14 cellular contexts compared by ENCODE assay signal in genomic region chr4:110268352-110268751, GRCh38.
A peak's percentile ranks its signal among the peaks of the same experiment; 100 is the strongest.
DNase-seq lines count a peak whose midpoint lies in the region; ATAC-seq and TF ChIP-seq lines count a peak whose summit lies in the region.
"Had no signal": no experiment of that assay in that cellular context is flagged by ENCODE, and none has a peak within 500 bp of the region (broad histone marks: within the 10 kb centered on the region; RNA-seq: fewer than 3 reads in every experiment).

No MANE protein-coding gene starts in this region.

- no peak overlapping the region for H2AK5ac ChIP-seq in trophoblast cell (ENCODE audit: low read length)

- POLR2A ChIA-PET in activated naive CD8-positive, alpha-beta T cell treated with anti-CD3 and anti-CD28 coated beads, Interleukin-2, amount 10 ng/mL, durations not matched to agents 7 days and 5 days (lab: Charles Lee) = interaction anchor here (1.1 kb wide), 1 partner anchor 70 kb away, joined by 3 read pairs; the partner anchor contains the start of gene ELOVL6
- POLR2A ChIA-PET in CD4-positive, alpha-beta T cell (lab: Charles Lee) = no interaction called here

- H4K8ac ChIP-seq in trophoblast cell (ENCODE audit: low read depth, low read length) = no peak overlapping the region

- intact Hi-C loops in CD4-positive, alpha-beta T cell (cut with DNase I, micrococcal nuclease) = no loop called here

- no peak overlapping the region for H2AFZ ChIP-seq in trophoblast cell (ENCODE audit: insufficient read depth, low read length, poor library complexity)

- H3K9ac ChIP-seq in trophoblast cell (ENCODE audit: low read length) = no peak overlapping the region

- no peaks in the 10 kb centered on the region for H3K79me2 ChIP-seq in trophoblast cell (ENCODE audit: control insufficient read depth, insufficient read depth, low read length, poor library complexity)

- WGBS in trophoblast cell (ENCODE audit: extremely low coverage, insufficient coverage, insufficient read length) = no CpG with 5 or more reads among the region's 2 CpGs

- H3K4me3 Mint-ChIP-seq in activated naive CD8-positive, alpha-beta T cell treated with anti-CD3 and anti-CD28 coated beads, Interleukin-2, amount 10 ng/mL, durations not matched to agents 7 days and 5 days = no peak overlapping the region
- no peak overlapping the region for H3K4me3 Mint-ChIP-seq in activated naive CD8-positive, alpha-beta T cell treated with anti-CD3 and anti-CD28 coated beads for 36 hours
- H3K4me3 Mint-ChIP-seq in CD4-positive, alpha-beta T cell = no peak overlapping the region

- no peak overlapping the region for H3K27ac Mint-ChIP-seq in activated naive CD8-positive, alpha-beta T cell treated with anti-CD3 and anti-CD28 coated beads, Interleukin-2, amount 10 ng/mL, durations not matched to agents 7 days and 5 days
- no peak overlapping the region for H3K27ac Mint-ChIP-seq in activated naive CD8-positive, alpha-beta T cell treated with anti-CD3 and anti-CD28 coated beads for 36 hours
- no peak overlapping the region for H3K27ac Mint-ChIP-seq in CD4-positive, alpha-beta T cell

- H2BK120ac ChIP-seq in trophoblast cell (ENCODE audit: insufficient read depth, low read length, poor library complexity) = no peak overlapping the region

- peaks cover 7% of the 10 kb centered on the region for H3K4me1 Mint-ChIP-seq in activated naive CD8-positive, alpha-beta T cell treated with anti-CD3 and anti-CD28 coated beads, Interleukin-2, amount 10 ng/mL, durations not matched to agents 7 days and 5 days
- H3K4me1 Mint-ChIP-seq in activated naive CD8-positive, alpha-beta T cell treated with anti-CD3 and anti-CD28 coated beads for 36 hours = peaks cover 7% of the 10 kb centered on the region
- no peaks in the 10 kb centered on the region for H3K4me1 Mint-ChIP-seq in CD4-positive, alpha-beta T cell (ENCODE audit: low read depth)

- no peaks in the 10 kb centered on the region for H3K9me3 ChIP-seq in trophoblast cell (ENCODE audit: insufficient read depth, low read depth, low read length)
- H3K9me3 ChIP-seq in CD4-positive, alpha-beta T cell (ENCODE audit: control insufficient read depth, low read length) = no peaks in the 10 kb centered on the region
- H3K9me3 ChIP-seq: vagina had no signal

- no peak overlapping the region for H3K4me3 ChIP-seq in trophoblast cell (ENCODE audit: low read depth, low read length)
- H3K4me3 ChIP-seq: gastroesophageal sphincter, vagina had no signal

- H2BK5ac ChIP-seq in trophoblast cell (ENCODE audit: low read depth, low read length, poor library complexity) = no peak overlapping the region

- no peaks in the 10 kb centered on the region for H3K36me3 ChIP-seq in trophoblast cell (ENCODE audit: control insufficient read depth in 1 of 2, insufficient read depth in 2 of 2, low read length in 2 of 2)
- H3K36me3 ChIP-seq: gastroesophageal sphincter, vagina had no signal

- no peak overlapping the region for H3K14ac ChIP-seq in trophoblast cell (ENCODE audit: low read length)

- TF ChIP-seq CTCF in CD4-positive, alpha-beta T cell (IDR thresholded peaks at IDR 0.05) = no peak

- no peaks in the 10 kb centered on the region for H3K79me1 ChIP-seq in trophoblast cell (ENCODE audit: low read length)

- H2BK12ac ChIP-seq in trophoblast cell (ENCODE audit: low read length) = no peak overlapping the region

- H3K18ac ChIP-seq in trophoblast cell (ENCODE audit: low read length) = no peak overlapping the region

- H4K12ac ChIP-seq in trophoblast cell (ENCODE audit: low read depth, low read length) = no peak overlapping the region

- DNase-seq in activated naive CD8-positive, alpha-beta T cell treated with anti-CD3 and anti-CD28 coated beads, Interleukin-2, amount 10 ng/mL, durations not matched to agents 7 days and 5 days = no peak
- DNase-seq in activated naive CD8-positive, alpha-beta T cell treated with anti-CD3 and anti-CD28 coated beads for 36 hours = no peak
- DNase-seq in trophoblast cell (no peak), RPMI8226 (no peak)
- no peak for DNase-seq in activated CD4-positive, CD25-positive, alpha-beta regulatory T cell (lab: John Stamatoyannopoulos, UW)
- DNase-seq in CD4-positive, alpha-beta T cell = no peak
- DNase-seq: activated effector memory CD4-positive, alpha-beta T cell treated with anti-CD3 and anti-CD28 coated beads, Interleukin-2, amount 50 U/mL, for 16 hours; DMS53; stimulated activated CD4-positive, alpha-beta T cell treated with anti-CD3 and anti-CD28 coated beads, Interleukin-1b, Interleukin-23, amount 100 ng/mL, for 48 hours; SW 1271 had no signal

- no peak overlapping the region for H3K27ac ChIP-seq in trophoblast cell (ENCODE audit: low read depth, low read length)
- no peak overlapping the region for H3K27ac ChIP-seq in CD4-positive, alpha-beta T cell (ENCODE audit: low read depth, low read length)
- H3K27ac ChIP-seq: gastroesophageal sphincter, vagina had no signal

- H3K36me3 Mint-ChIP-seq in activated naive CD8-positive, alpha-beta T cell treated with anti-CD3 and anti-CD28 coated beads, Interleukin-2, amount 10 ng/mL, durations not matched to agents 7 days and 5 days = no peaks in the 10 kb centered on the region
- H3K36me3 Mint-ChIP-seq in activated naive CD8-positive, alpha-beta T cell treated with anti-CD3 and anti-CD28 coated beads for 36 hours = no peaks in the 10 kb centered on the region
- no peaks in the 10 kb centered on the region for H3K36me3 Mint-ChIP-seq in CD4-positive, alpha-beta T cell (ENCODE audit: low read depth)

- H3K23ac ChIP-seq in trophoblast cell (ENCODE audit: low read length) = no peak overlapping the region

- no peak overlapping the region for H3K4ac ChIP-seq in trophoblast cell (ENCODE audit: low read depth, low read length)

- H3K27me3 ChIP-seq in trophoblast cell (ENCODE audit: insufficient read depth, low read length) = no peaks in the 10 kb centered on the region
- H3K27me3 ChIP-seq in CD4-positive, alpha-beta T cell (ENCODE audit: control insufficient read depth, insufficient read depth, low read length) = no peaks in the 10 kb centered on the region
- H3K27me3 ChIP-seq: gastroesophageal sphincter, vagina had no signal

- H3K4me1 ChIP-seq in trophoblast cell (ENCODE audit: control insufficient read depth in 1 of 2, insufficient read depth in 2 of 2, low read length in 2 of 2) = no peaks in the 10 kb centered on the region
- H3K4me1 ChIP-seq: gastroesophageal sphincter, vagina had no signal

- CTCF ChIA-PET in CD4-positive, alpha-beta T cell (lab: Charles Lee) = no interaction called here

- H3K9me3 Mint-ChIP-seq in activated naive CD8-positive, alpha-beta T cell treated with anti-CD3 and anti-CD28 coated beads, Interleukin-2, amount 10 ng/mL, durations not matched to agents 7 days and 5 days = no peaks in the 10 kb centered on the region
- H3K9me3 Mint-ChIP-seq in activated naive CD8-positive, alpha-beta T cell treated with anti-CD3 and anti-CD28 coated beads for 36 hours = no peaks in the 10 kb centered on the region
- no peaks in the 10 kb centered on the region for H3K9me3 Mint-ChIP-seq in CD4-positive, alpha-beta T cell

- no peak overlapping the region for H4K91ac ChIP-seq in trophoblast cell (ENCODE audit: low read depth, low read length)

- peaks cover 19% of the 10 kb centered on the region for H3K27me3 Mint-ChIP-seq in activated naive CD8-positive, alpha-beta T cell treated with anti-CD3 and anti-CD28 coated beads, Interleukin-2, amount 10 ng/mL, durations not matched to agents 7 days and 5 days
- H3K27me3 Mint-ChIP-seq in activated naive CD8-positive, alpha-beta T cell treated with anti-CD3 and anti-CD28 coated beads for 36 hours = no peaks in the 10 kb centered on the region
- peaks cover 7% of the 10 kb centered on the region for H3K27me3 Mint-ChIP-seq in CD4-positive, alpha-beta T cell

- H3K4me2 ChIP-seq in trophoblast cell (ENCODE audit: low read length) = no peak overlapping the region

- ATAC-seq in activated naive CD8-positive, alpha-beta T cell treated with anti-CD3 and anti-CD28 coated beads, Interleukin-2, amount 10 ng/mL, durations not matched to agents 7 days and 5 days (ENCODE audit: low read depth) = peak; percentile 68
- peak; percentile 75 for ATAC-seq in GM21576 (IDR thresholded peaks at IDR 0.05; ENCODE audit: unreplicated experiment)
- ATAC-seq in HG03354 (IDR thresholded peaks at IDR 0.05; ENCODE audit: poor library complexity, severe bottlenecking, unreplicated experiment) = peak; percentile 61
- no peak for ATAC-seq in CD4-positive, alpha-beta T cell (ENCODE audit: poor library complexity)
- ATAC-seq: gastroesophageal sphincter had no signal
